23 cellular contexts compared by ENCODE assay signal in the genomic region with DNA sequence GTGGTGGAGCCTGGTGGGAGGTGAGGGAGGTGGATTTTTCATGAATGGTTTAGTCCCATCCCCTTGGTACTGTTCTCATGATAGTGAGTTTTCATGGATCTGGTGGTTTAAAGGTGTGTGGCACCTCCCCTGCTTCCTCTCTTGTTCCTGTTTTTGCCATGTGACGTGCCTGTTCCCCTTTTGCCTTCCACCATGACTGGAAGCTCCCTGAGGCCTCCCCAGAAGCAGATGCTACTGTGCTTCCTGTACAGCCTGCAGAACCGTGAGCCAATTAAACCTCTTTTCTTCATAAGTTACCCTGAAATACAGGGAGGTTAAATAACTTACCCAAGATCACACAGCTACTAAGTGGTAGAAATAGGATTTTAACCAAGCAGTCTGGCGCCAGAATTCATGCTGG. TPM values are rescaled to one million over a fixed set of nuclear protein-coding genes. Genes with fewer than 3 reads are reported as not detected.
DNase-seq lines count a peak whose midpoint lies in the region; ATAC-seq and TF ChIP-seq lines count a peak whose summit lies in the region.
"Had no signal": no experiment of that assay in that cellular context is flagged by ENCODE, and none has a peak within 500 bp of the region (broad histone marks: within the 10 kb centered on the region; RNA-seq: fewer than 3 reads in every experiment).

No MANE protein-coding gene starts in this region.

- H3K79me1 ChIP-seq in IMR-90 (ENCODE audit: low read depth in 1 of 2, low read length in 2 of 2) = no peaks in the 10 kb centered on the region

- CTCF ChIA-PET in IMR-90 (lab: Yijun Ruan, JAX) = interaction anchor here (1.6 kb wide), 1 partner anchor 15 kb away, joined by 4 read pairs; no protein-coding TSS in a partner anchor
- CTCF ChIA-PET in OCI-LY7 (lab: Charles Lee; ENCODE audit: unreplicated experiment) = interaction anchor here (0.9 kb wide), 1 partner anchor 14 kb away, joined by 3 read pairs; no protein-coding TSS in a partner anchor

- H4K91ac ChIP-seq in IMR-90 (ENCODE audit: insufficient read depth, low read depth, low read length) = no peak overlapping the region

- no peak overlapping the region for H4K5ac ChIP-seq in IMR-90 (ENCODE audit: low read depth, low read length)

- dilution Hi-C loops in IMR-90 (cut with HindIII; ENCODE audit: low sequenced_read_pairs, unreplicated experiment) = no loop called here

- H3K4me1 ChIP-seq in IMR-90 (ENCODE audit: control insufficient read depth, insufficient read depth, low read length) = peaks cover 13% of the 10 kb centered on the region
- H3K4me1 ChIP-seq in SJCRH30 = peaks cover 57% of the 10 kb centered on the region
- H3K4me1 ChIP-seq in skeletal muscle satellite cell (ENCODE audit: control insufficient read depth, insufficient read depth, low read length) = peaks cover 74% of the 10 kb centered on the region
- peaks cover 8% of the 10 kb centered on the region for H3K4me1 ChIP-seq in OCI-LY7 (ENCODE audit: insufficient read depth, low read length, poor library complexity, severe bottlenecking)

- ATAC-seq in IMR-90 (ENCODE audit: low read depth) = no peak
- no peak for ATAC-seq in HG03378 (IDR thresholded peaks at IDR 0.05; ENCODE audit: unreplicated experiment)
- ATAC-seq: HepG2 had no signal

- no TSS peak for BruUV-seq in IMR-90 (replicated peaks; lab: Mats Ljungman, UMichigan)
- no TSS peak for BruUV-seq in OCI-LY7 (replicated peaks; lab: Mats Ljungman, UMichigan)

- peaks cover 18% of the 10 kb centered on the region for H3K27me3 ChIP-seq in IMR-90 (ENCODE audit: control insufficient read depth, insufficient read depth, low read length)
- no peaks in the 10 kb centered on the region for H3K27me3 ChIP-seq in SJCRH30
- H3K27me3 ChIP-seq in skeletal muscle satellite cell (ENCODE audit: control insufficient read depth, insufficient read depth, low read length) = no peaks in the 10 kb centered on the region
- H3K27me3 ChIP-seq: BE2C, MG63, Peyer's patch had no signal

- WGBS in IMR-90 (ENCODE audit: extremely low coverage in 2 of 2, insufficient read length in 1 of 2), 2 experiments = no CpG with 5 or more reads among the region's 3 CpGs

- H3K27me3 Mint-ChIP-seq in chondrocyte (ENCODE audit: low read depth) = no peaks in the 10 kb centered on the region

- peak overlapping the region; percentile 21; the same call in 1 of the 3 replicates for H2BK15ac ChIP-seq in IMR-90 (ENCODE audit: low read depth, low read length)

- no peak overlapping the region for H3K4ac ChIP-seq in IMR-90 (ENCODE audit: low read depth, low read length)

- no peak overlapping the region for H2AK9ac ChIP-seq in IMR-90 (replicated peaks; ENCODE audit: low read depth, low read length, poor library complexity)

- POLR2A ChIA-PET in IMR-90 (lab: Charles Lee; ENCODE audit: unreplicated experiment) = no interaction called here
- POLR2A ChIA-PET in OCI-LY7 (lab: Charles Lee) = no interaction called here

- no peak overlapping the region for H2BK5ac ChIP-seq in IMR-90 (ENCODE audit: low read depth, low read length, poor library complexity, severe bottlenecking)

- TF ChIP-seq POLR2A in IMR-90 (IDR thresholded peaks at IDR 0.05; ENCODE audit: low read depth, low read length) = no peak

- H3K36me3 Mint-ChIP-seq in chondrocyte (ENCODE audit: low read depth) = no peaks in the 10 kb centered on the region

- no peak overlapping the region for H3K23ac ChIP-seq in IMR-90 (ENCODE audit: low read depth, low read length)

- H3K9ac ChIP-seq in IMR-90 (ENCODE audit: low read depth, low read length) (no peak overlapping the region), skeletal muscle satellite cell (ENCODE audit: low read depth, low read length) (peak overlapping the region; percentile 58)

- H3K4me3 ChIP-seq in IMR-90 (ENCODE audit: insufficient read depth, low read depth, low read length) = no peak overlapping the region
- H3K4me3 ChIP-seq in SJCRH30 = no peak overlapping the region
- no peak overlapping the region for H3K4me3 ChIP-seq in skeletal muscle satellite cell (ENCODE audit: low read length)
- no peak overlapping the region for H3K4me3 ChIP-seq in OCI-LY7 (ENCODE audit: low read depth, low read length, poor library complexity, severe bottlenecking)
- H3K4me3 ChIP-seq: MG63, Peyer's patch had no signal

- H3K27ac ChIP-seq in IMR-90 (ENCODE audit: insufficient read depth, low read length) (no peak overlapping the region), SJCRH30 (peak overlapping the region; percentile 64; the same call in 1 of the 2 replicates), OCI-LY7 (ENCODE audit: low read depth, low read length, poor library complexity, severe bottlenecking) (no peak overlapping the region)
- H3K27ac ChIP-seq: Peyer's patch had no signal

- 0 out of 2 replicates have a peak overlapping the region, but pooled peaks have one; percentile 38 for H2BK20ac ChIP-seq in IMR-90 (ENCODE audit: low read depth, low read length)

- H3K56ac ChIP-seq in IMR-90 (ENCODE audit: extremely low read depth, insufficient read depth, low read length) = no peak overlapping the region

- H3K9me3 ChIP-seq in IMR-90 (ENCODE audit: control insufficient read depth, insufficient read depth, low read length) (no peaks in the 10 kb centered on the region; the same call in 1 of the 2 replicates), SJCRH30 (replicated peaks) (no peaks in the 10 kb centered on the region), skeletal muscle satellite cell (replicated peaks; ENCODE audit: low read length) (no peaks in the 10 kb centered on the region), OCI-LY7 (ENCODE audit: low read length) (no peaks in the 10 kb centered on the region)
- H3K9me3 ChIP-seq: BE2C, MG63, Peyer's patch had no signal

- H2AK5ac ChIP-seq in IMR-90 (ENCODE audit: low read depth, low read length) = peak overlapping the region; percentile 18; the same call in 1 of the 2 replicates

- H3K9me2 ChIP-seq in OCI-LY7 (ENCODE audit: insufficient read depth, low read length) = no peaks in the 10 kb centered on the region

- H3K4me2 ChIP-seq in IMR-90 (ENCODE audit: low read depth, low read length) = no peak overlapping the region
- no peak overlapping the region for H3K4me2 ChIP-seq in skeletal muscle satellite cell (ENCODE audit: low read length)
- H3K4me2 ChIP-seq in OCI-LY7 (ENCODE audit: low read length) = no peak overlapping the region

- H3K36me3 ChIP-seq in IMR-90 (ENCODE audit: control insufficient read depth, insufficient read depth, low read length) (no peaks in the 10 kb centered on the region), SJCRH30 (no peaks in the 10 kb centered on the region), skeletal muscle satellite cell (ENCODE audit: insufficient read depth, low read length) (no peaks in the 10 kb centered on the region), OCI-LY7 (ENCODE audit: insufficient read depth, low read length) (no peaks in the 10 kb centered on the region)
- H3K36me3 ChIP-seq: BE2C, MG63, Peyer's patch had no signal

- no peak for DNase-seq in IMR-90
- DNase-seq in SJCRH30 = no peak
- DNase-seq in chondrocyte (ENCODE audit: low spot score) = no peak
- DNase-seq in NCI-H1105 (lab: John Stamatoyannopoulos, UW) = no peak
- DNase-seq in OCI-LY7 (ENCODE audit: low spot score) = no peak
- DNase-seq: BE2C; DMS153; DND-41; KG1; MG63; NCI-H1694; NCI-H2029 treated with DMSO at 0.1 percent for 48 hours; NCI-H446 treated with DMSO at 0.1 percent for 48 hours; NCI-H526; NCI-H82; NK-92 treated with Interleukin-12 subunit alpha and Interleukin-12 subunit beta, amount 100 ng/mL, for 24 hours; Peyer's patch; SIG-M5 had no signal

- peak overlapping the region; percentile 3; the same call in 1 of the 2 replicates for H2BK120ac ChIP-seq in IMR-90 (ENCODE audit: low read depth, low read length)

- H3K14ac ChIP-seq in IMR-90 (replicated peaks; ENCODE audit: low read depth, low read length) = no peak overlapping the region

- no peak overlapping the region for H3K4me3 Mint-ChIP-seq in chondrocyte (ENCODE audit: unreplicated experiment)

- no peaks in the 10 kb centered on the region for H3K79me2 ChIP-seq in OCI-LY7 (ENCODE audit: insufficient read depth, low read depth, low read length)

- H3K4me1 Mint-ChIP-seq in chondrocyte (ENCODE audit: low read depth) = peaks cover 72% of the 10 kb centered on the region

- H3K27ac Mint-ChIP-seq in chondrocyte (ENCODE audit: unreplicated experiment) = peak overlapping the region; percentile 95

- no peak for TF ChIP-seq RAD21 in IMR-90 (IDR thresholded peaks at IDR 0.05; ENCODE audit: low read length)

- H3K9me1 ChIP-seq in IMR-90 (ENCODE audit: insufficient read depth, low read length) = 0 out of 2 replicates have a peak, but pooled peaks cover 7% of the 10 kb centered on the region

- H4K20me1 ChIP-seq in IMR-90 (ENCODE audit: insufficient read depth, low read length) = no peaks in the 10 kb centered on the region
- no peaks in the 10 kb centered on the region for H4K20me1 ChIP-seq in OCI-LY7 (ENCODE audit: insufficient read depth, low read length)

- in situ Hi-C loops in IMR-90 (cut with MboI; ENCODE audit: low sequenced_read_pairs) = no loop called here

- intact Hi-C loops in IMR-90 (cut with micrococcal nuclease) = no loop called here
- intact Hi-C loops in OCI-LY7 (cut with micrococcal nuclease; ENCODE audit: unreplicated experiment) = no loop called here

- H3K18ac ChIP-seq in IMR-90 (ENCODE audit: low read depth, low read length) = no peak overlapping the region

- TF ChIP-seq CTCF in IMR-90 (conservative IDR thresholded peaks at IDR 0.05; ENCODE audit: low read depth, low read length) (no peak), chondrocyte (IDR thresholded peaks at IDR 0.05) (no peak), OCI-LY7 (conservative IDR thresholded peaks at IDR 0.05; ENCODE audit: low read length) (no peak)

- no peaks in the 10 kb centered on the region for H3K9me3 Mint-ChIP-seq in chondrocyte (ENCODE audit: low read depth)

- H2AFZ ChIP-seq in IMR-90 (replicated peaks; ENCODE audit: low read length, poor library complexity) (no peak overlapping the region), OCI-LY7 (ENCODE audit: low read length) (no peak overlapping the region)

- H4K8ac ChIP-seq in IMR-90 (ENCODE audit: low read depth in 2 of 2, low read length in 2 of 2) = no peak overlapping the region

RNA-seq across cellular contexts. Expression of a gene that starts 4.3 kb away (rescaled TPM):
- total RNA-seq in IMR-90 (2012; rRNA removed) (not detected in 2 replicates), chondrocyte (11.8 to 65.1 TPM (median 63.2 TPM) in 3 replicates), OCI-LY7 (2022) (not detected in 2 replicates)
- polyA plus RNA-seq in IMR-90 (2012; rRNA removed) = 0.02 TPM in 1 of 2 replicates, not detected in the other
- 0.01 and 0.07 TPM in 2 replicates for polyA plus RNA-seq in IMR-90 (2012; cell fraction: cytosol; rRNA removed)
- 0.29 and 0.81 TPM in 2 replicates for polyA plus RNA-seq in IMR-90 (2012; cell fraction: nucleus; rRNA removed; ENCODE audit: low replicate concordance)
- 61.9 and 66.5 TPM in 2 replicates for total RNA-seq in SJCRH30 (2014; rRNA removed; shearing (Covaris generic))
- under 0.01 and 1.3 TPM in 2 replicates for total RNA-seq in skeletal muscle satellite cell (2012; rRNA removed)
- not detected in 2 replicates for total RNA-seq in OCI-LY7 (2014; rRNA removed; shearing (Covaris generic))
- total RNA-seq: H4, HT1080 had no signal

RNA-seq across cellular contexts. Expression of a gene that starts 28.2 kb away (rescaled TPM):
- total RNA-seq in IMR-90 (2012; rRNA removed) (not detected in 2 replicates), chondrocyte (0.31 to 0.32 TPM in 2 of 3 replicates, not detected in the other), OCI-LY7 (2022) (not detected in 2 replicates)
- not detected in 2 replicates for polyA plus RNA-seq in IMR-90 (2012; rRNA removed)
- polyA plus RNA-seq in IMR-90 (2012; cell fraction: cytosol; rRNA removed) = not detected in 2 replicates
- not detected in 2 replicates for polyA plus RNA-seq in IMR-90 (2012; cell fraction: nucleus; rRNA removed; ENCODE audit: low replicate concordance)
- total RNA-seq in SJCRH30 (2014; rRNA removed; shearing (Covaris generic)) = 0.12 TPM in 1 of 2 replicates, not detected in the other
- not detected in 2 replicates for total RNA-seq in skeletal muscle satellite cell (2012; rRNA removed)
- not detected in 2 replicates for total RNA-seq in OCI-LY7 (2014; rRNA removed; shearing (Covaris generic))
- total RNA-seq: HepG2, HT1080, Peyer's patch had no signal
- polyA plus RNA-seq: HepG2 had no signal

RNA-seq across cellular contexts. Expression of a gene that starts 47.5 kb away (rescaled TPM):
- total RNA-seq in IMR-90 (2012; rRNA removed) = not detected in 2 replicates
- polyA plus RNA-seq in IMR-90 (2012; rRNA removed) = 0.02 TPM in 1 of 2 replicates, not detected in the other
- polyA plus RNA-seq in IMR-90 (2012; cell fraction: cytosol; rRNA removed) = not detected in 2 replicates
- polyA plus RNA-seq in IMR-90 (2012; cell fraction: nucleus; rRNA removed; ENCODE audit: low replicate concordance) = not detected in 2 replicates
- total RNA-seq in SJCRH30 (2014; rRNA removed; shearing (Covaris generic)) = 0.42 and 0.53 TPM in 2 replicates
- total RNA-seq in chondrocyte = not detected in 3 replicates
- total RNA-seq in skeletal muscle satellite cell (2012; rRNA removed) = not detected in 2 replicates
- not detected in 2 replicates for total RNA-seq in OCI-LY7 (2014; rRNA removed; shearing (Covaris generic))
- not detected in 2 replicates for total RNA-seq in OCI-LY7 (2022)
- total RNA-seq: HepG2, HT1080 had no signal
- polyA plus RNA-seq: HepG2 had no signal

Comparison
In these comparisons a context has a peak if more than half of its experiments do, and no peak if none do; other contexts are left out.
1. RNA of a gene that starts 4.3 kb away (total RNA-seq): 11.8 to 65.1 TPM in chondrocyte and 61.9 to 66.5 TPM in SJCRH30; not detected in IMR-90 and not detected in OCI-LY7; every median in the first group is over 10 times any median in the second.